In the genomic region with DNA sequence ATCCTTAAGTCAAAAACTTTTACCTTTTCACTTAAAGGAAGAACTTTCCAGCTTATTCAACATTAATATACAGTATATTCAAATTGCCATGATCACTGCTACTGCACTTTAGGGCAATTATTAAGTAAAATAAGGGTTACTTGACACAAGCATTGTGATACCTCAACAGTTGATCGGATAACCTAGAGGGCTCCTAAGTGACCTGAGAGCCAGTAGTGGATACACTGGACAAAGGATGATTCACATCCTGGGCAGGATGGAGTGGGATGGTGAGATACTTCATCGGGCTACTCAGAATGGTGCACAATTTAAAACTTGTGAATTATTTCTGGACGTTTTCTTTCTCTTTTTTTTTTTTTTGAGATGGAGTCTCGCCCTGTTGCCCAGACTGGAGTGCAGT, we compare ENCODE assay signal across 27 cellular contexts. TPM values are rescaled to one million over a fixed set of nuclear protein-coding genes. Genes with fewer than 3 reads are reported as not detected.
DNase-seq lines count a peak whose midpoint lies in the region; ATAC-seq, FAIRE-seq and TF ChIP-seq lines count a peak whose summit lies in the region.
"Had no signal": no experiment of that assay in that cellular context is flagged by ENCODE, and none has a peak within 500 bp of the region (broad histone marks: within the 10 kb centered on the region; RNA-seq: fewer than 3 reads in every experiment).

No MANE protein-coding gene starts in this region.

- no peaks in the 10 kb centered on the region for H3K79me2 ChIP-seq in OCI-LY3 (ENCODE audit: low read length)

- FAIRE-seq in bronchial epithelial cell (lab: Jason Lieb, UNC), result no peak
- FAIRE-seq: A549, H54, HepG2, RCC 7860 had no signal

- no peaks in the 10 kb centered on the region for H3K36me3 ChIP-seq in OCI-LY3 (replicated peaks; ENCODE audit: low read depth, low read length)
- no peaks in the 10 kb centered on the region for H3K36me3 ChIP-seq in bronchial epithelial cell (ENCODE audit: control insufficient read depth, insufficient read depth, low read length)
- no peaks in the 10 kb centered on the region for H3K36me3 ChIP-seq in lower lobe of right lung

- H3K9me3 ChIP-seq in OCI-LY3 (ENCODE audit: insufficient read depth, low read length) (no peaks in the 10 kb centered on the region), lower lobe of right lung (no peaks in the 10 kb centered on the region)
- H3K9me3 ChIP-seq: A549 had no signal

- DNase-seq in ELR (ENCODE audit: low read depth) (peak; percentile 61), bronchial epithelial cell (ENCODE audit: low read depth) (peak; percentile 6), kidney tubule cell (ENCODE audit: low spot score) (peak; percentile 16), Right ventricle myocardium inferior (ENCODE audit: missing footprints) (no peak), lower lobe of right lung (no peak), ureter (ENCODE audit: low spot score) (no peak)
- DNase-seq: AML-193; C1 segment of cervical spinal cord; CD8-positive, alpha-beta T cell; DMS 273 treated with DMSO at 0.1 percent for 48 hours; DND-41; KBM-7; NCI-H1048; NCI-H1417; NCI-H1694; NCI-H2029 treated with DMSO at 0.1 percent for 48 hours; NCI-H2227 treated with DMSO at 0.1 percent for 48 hours; NCI-H69; SHP77; T-helper 1 cell had no signal

- intact Hi-C loops in Right ventricle myocardium inferior (cut with DNase I) (no loop called here), lower lobe of right lung (cut with DNase I) (no loop called here)

- H3K27me3 ChIP-seq in OCI-LY3 (ENCODE audit: low read depth, low read length) (peaks cover 43% of the 10 kb centered on the region), bronchial epithelial cell (ENCODE audit: control insufficient read depth, insufficient read depth, low read length) (no peaks in the 10 kb centered on the region), lower lobe of right lung (ENCODE audit: low read depth) (peaks cover 5% of the 10 kb centered on the region)

- no peaks in the 10 kb centered on the region for H4K20me1 ChIP-seq in OCI-LY3 (ENCODE audit: insufficient read depth, low read length)

- H3K27ac ChIP-seq in OCI-LY3 (ENCODE audit: low read length) (no peak overlapping the region), lower lobe of right lung (no peak overlapping the region)
- H3K27ac ChIP-seq: A549, HL-60 had no signal

- H3K4me2 ChIP-seq in OCI-LY3 (ENCODE audit: low read length), result peak overlapping the region; percentile 64
- H3K4me2 ChIP-seq: A549 had no signal

- no peak for ATAC-seq in Right ventricle myocardium inferior
- no peak for ATAC-seq in lower lobe of right lung
- ATAC-seq in HG03139 (IDR thresholded peaks at IDR 0.05; ENCODE audit: unreplicated experiment), result no peak
- ATAC-seq: A549; CD8-positive, alpha-beta T cell; HepG2 had no signal

- no peak overlapping the region for H2AFZ ChIP-seq in OCI-LY3 (ENCODE audit: low read depth, low read length)

- peaks cover 20% of the 10 kb centered on the region for H3K4me1 ChIP-seq in OCI-LY3 (ENCODE audit: low read length)
- H3K4me1 ChIP-seq in lower lobe of right lung, result no peaks in the 10 kb centered on the region
- H3K4me1 ChIP-seq: A549 had no signal

- no peak overlapping the region for H3K9ac ChIP-seq in OCI-LY3 (ENCODE audit: low read length)

- H3K4me3 ChIP-seq in OCI-LY3 (ENCODE audit: low read length) (peak overlapping the region; percentile 54; the same call in 1 of the 2 replicates), bronchial epithelial cell (ENCODE audit: low read depth, low read length) (no peak overlapping the region), lower lobe of right lung (no peak overlapping the region)
- H3K4me3 ChIP-seq: A549 had no signal

- TF ChIP-seq CTCF in OCI-LY3 (IDR thresholded peaks at IDR 0.05; ENCODE audit: low read depth, low read length), result no peak
- no peak for TF ChIP-seq CTCF in bronchial epithelial cell (IDR thresholded peaks at IDR 0.05; ENCODE audit: insufficient read depth, low read length, severe bottlenecking)
- no peak for TF ChIP-seq CTCF in lower lobe of right lung (IDR thresholded peaks at IDR 0.05)

RNA-seq across cellular contexts. Expression of a gene that starts 54.5 kb away (rescaled TPM):
- total RNA-seq in bronchial epithelial cell (4.0 and 4.5 TPM in 2 replicates), Right ventricle myocardium inferior (5.3 TPM), lower lobe of right lung (0.30 TPM), ureter (0.94 TPM)

Comparison
In these comparisons a context has a peak if more than half of its experiments do, and no peak if none do; other contexts are left out.
1. DNase-seq: peak in ELR (single experiment), bronchial epithelial cell (single experiment) and kidney tubule cell (single experiment); none in Right ventricle myocardium inferior (single experiment), lower lobe of right lung (single experiment) and ureter (single experiment).